Comparison of ENCODE assay signal across 14 cellular contexts in the genomic region with DNA sequence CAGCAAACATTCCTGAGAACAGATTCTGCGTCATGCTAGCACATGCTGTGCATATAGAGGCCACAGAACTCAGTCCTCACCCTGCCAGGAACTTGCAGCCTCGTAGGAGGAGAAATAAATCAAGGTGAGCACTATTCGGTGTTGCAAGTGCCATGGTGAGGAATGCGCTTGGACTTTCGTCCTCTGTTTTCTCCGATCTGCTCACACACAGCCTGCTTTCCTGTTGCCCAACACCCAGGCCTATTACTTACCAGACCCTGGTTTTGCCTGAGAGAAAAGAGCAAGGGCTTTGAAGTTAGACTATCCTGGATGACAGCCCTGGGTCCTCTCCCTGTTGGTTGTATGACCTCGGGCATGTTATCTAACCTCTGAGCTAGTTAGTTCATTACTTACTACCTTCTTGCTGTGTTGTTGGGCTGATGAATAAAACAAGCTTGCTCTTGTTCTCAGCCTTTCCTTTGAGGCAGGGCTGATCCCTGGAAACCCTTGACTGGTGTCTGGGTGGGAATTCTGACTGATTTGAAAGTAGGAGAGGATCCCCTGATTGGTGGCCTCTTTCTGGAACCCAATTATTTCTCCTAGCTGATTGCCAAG. TPM values are rescaled to one million over a fixed set of nuclear protein-coding genes. Genes with fewer than 3 reads are reported as not detected.
DNase-seq lines count a peak whose midpoint lies in the region; ATAC-seq and TF ChIP-seq lines count a peak whose summit lies in the region.
"Had no signal": no experiment of that assay in that cellular context is flagged by ENCODE, and none has a peak within 500 bp of the region (broad histone marks: within the 10 kb centered on the region; RNA-seq: fewer than 3 reads in every experiment).

No MANE protein-coding gene starts in this region.

- peak overlapping the region in 4 of 5 donors; percentile 50 to 88 (median 76) for H3K27ac ChIP-seq in adrenal gland
- H3K27ac ChIP-seq in heart left ventricle: no peak overlapping the region
- H3K27ac ChIP-seq: ovary had no signal

- H3K27me3 ChIP-seq in adrenal gland (no peaks in the 10 kb centered on the region), heart left ventricle (no peaks in the 10 kb centered on the region)
- H3K27me3 ChIP-seq: ovary had no signal

- peak overlapping the region; percentile 73 for H3K4me3 Mint-ChIP-seq in neural crest cell
- H3K4me3 Mint-ChIP-seq in activated T-helper 17 cell treated with anti-CD3 and anti-CD28 coated beads, Interleukin-2, amount 50 U/mL, for 72 hours: no peak overlapping the region

- no peaks in the 10 kb centered on the region for H3K9me3 ChIP-seq in adrenal gland (replicated peaks in 1 of 3)
- no peaks in the 10 kb centered on the region for H3K9me3 ChIP-seq in heart left ventricle
- H3K9me3 ChIP-seq: ovary had no signal

- no peaks in the 10 kb centered on the region for H3K36me3 Mint-ChIP-seq in neural crest cell (ENCODE audit: low read depth)
- H3K36me3 Mint-ChIP-seq in activated T-helper 17 cell treated with anti-CD3 and anti-CD28 coated beads, Interleukin-2, amount 50 U/mL, for 72 hours (ENCODE audit: low read depth): no peaks in the 10 kb centered on the region

- peak; percentile 32 to 85 (median 77) for DNase-seq in adrenal gland
- peak; percentile 94 for DNase-seq in islet precursor cell
- DNase-seq in neural crest cell (ENCODE audit: low read depth, low spot score): no peak
- DNase-seq in ureter (ENCODE audit: low spot score): peak; percentile 67
- DNase-seq in heart left ventricle: no peak
- DNase-seq: activated gamma-delta T cell treated with Interleukin-2 at 50 U/mL for 16 hours; AML-193; ovary; stimulated activated CD4-positive, alpha-beta T cell treated with anti-CD3 and anti-CD28 coated beads, Interleukin-12 subunit alpha, Interleukin-12 subunit beta, amount 100 ng/mL, for 4 hours; stimulated activated naive CD4-positive, alpha-beta T cell treated with Interleukin-2 at 50 U/mL for 16 hours had no signal

- TF ChIP-seq POLR2A in adrenal gland (IDR thresholded peaks at IDR 0.05) (no peak), heart left ventricle (IDR thresholded peaks at IDR 0.05) (no peak)

- H3K36me3 ChIP-seq in adrenal gland (replicated peaks in 1 of 2): peaks cover 0 to 2% of the 10 kb centered on the region in 2 donors
- peaks cover 0 to 6% (median 0%) of the 10 kb centered on the region in 9 donors for H3K36me3 ChIP-seq in heart left ventricle
- H3K36me3 ChIP-seq: ovary had no signal

- H3K27me3 Mint-ChIP-seq in neural crest cell (ENCODE audit: low read depth): no peaks in the 10 kb centered on the region
- H3K27me3 Mint-ChIP-seq in activated T-helper 17 cell treated with anti-CD3 and anti-CD28 coated beads, Interleukin-2, amount 50 U/mL, for 72 hours: no peaks in the 10 kb centered on the region

- no peaks in the 10 kb centered on the region for H3K9me3 Mint-ChIP-seq in neural crest cell
- no peaks in the 10 kb centered on the region for H3K9me3 Mint-ChIP-seq in activated T-helper 17 cell treated with anti-CD3 and anti-CD28 coated beads, Interleukin-2, amount 50 U/mL, for 72 hours

- ATAC-seq in heart left ventricle (no peak), HG03095 (IDR thresholded peaks at IDR 0.05; ENCODE audit: unreplicated experiment) (no peak)
- no peak for ATAC-seq in activated T-helper 17 cell treated with anti-CD3 and anti-CD28 coated beads, Interleukin-2, amount 50 U/mL, for 72 hours (replicated peaks)

- intact Hi-C loops in adrenal gland (cut with DNase I): no loop called here
- intact Hi-C loops in heart left ventricle (cut with DNase I): loop anchor here in 2 of 10 donors (5.0 to 10.0 kb wide), 2 partner anchors 46 to 48 kb away; a partner anchor contains a TSS

- WGBS in adrenal gland, 4 donors: 38 to 62% (median 49%) methylated on average over 7 of the region's 7 CpGs
- WGBS in heart left ventricle, 4 donors: 79 to 85% (median 84%) methylated on average over 7 of the region's 7 CpGs

- peaks cover 31 to 47% of the 10 kb centered on the region in 2 donors for H3K4me1 ChIP-seq in adrenal gland (replicated peaks in 1 of 2)
- peaks cover 0 to 38% (median 26%) of the 10 kb centered on the region in 12 donors for H3K4me1 ChIP-seq in heart left ventricle

- peaks cover 38% of the 10 kb centered on the region for H3K4me1 Mint-ChIP-seq in neural crest cell
- H3K4me1 Mint-ChIP-seq in activated T-helper 17 cell treated with anti-CD3 and anti-CD28 coated beads, Interleukin-2, amount 50 U/mL, for 72 hours: peaks cover 8% of the 10 kb centered on the region

- no peak for TF ChIP-seq CTCF in adrenal gland (IDR thresholded peaks at IDR 0.05)
- no peak for TF ChIP-seq CTCF in neural crest cell (conservative IDR thresholded peaks at IDR 0.05)
- no peak for TF ChIP-seq CTCF in heart left ventricle (IDR thresholded peaks at IDR 0.05)

- H3K27ac Mint-ChIP-seq in neural crest cell (ENCODE audit: unreplicated experiment): no peak overlapping the region
- no peak overlapping the region for H3K27ac Mint-ChIP-seq in activated T-helper 17 cell treated with anti-CD3 and anti-CD28 coated beads, Interleukin-2, amount 50 U/mL, for 72 hours

- H3K4me3 ChIP-seq in adrenal gland: peak overlapping the region in 1 of 4 donors; percentile 79
- no peak overlapping the region for H3K4me3 ChIP-seq in heart left ventricle
- H3K4me3 ChIP-seq: ovary had no signal

RNA-seq across cellular contexts. Expression of a gene that starts 2.9 kb away (rescaled TPM):
- total RNA-seq in adrenal gland (100 to 1,000 TPM in 7 of 8 donors, 10 to 100 TPM in 1; 92.1 to 434 (median 196) TPM), neural crest cell (31.5 and 34.5 TPM in 2 replicates), ureter (172 TPM), heart left ventricle (10 to 100 TPM in 8 of 9 donors, 1 to 10 TPM in 1; 7.3 to 31.6 (median 17.4) TPM)
- polyA plus RNA-seq in adrenal gland (100 to 1,000 TPM in 2 of 3 donors, 10 to 100 TPM in 1; 92.5 to 306 (median 253) TPM), heart left ventricle (10 to 100 TPM in 1 of 2 donors, 1 to 10 TPM in 1; 6.5 to 20.0 TPM)
- 10 to 100 TPM; 12.4 to 13.6 TPM for total RNA-seq in activated T-helper 17 cell treated with anti-CD3 and anti-CD28 coated beads, Interleukin-2, amount 50 U/mL, for 72 hours

RNA-seq across cellular contexts. Expression of a gene that starts 31.6 kb away (rescaled TPM):
- total RNA-seq in adrenal gland (100 to 1,000 TPM in 6 of 8 donors, 10 to 100 TPM in 2; 88.6 to 337 (median 110) TPM), neural crest cell (92.3 and 92.7 TPM in 2 replicates), ureter (73.5 TPM), heart left ventricle (10 to 100 TPM; 19.6 to 50.9 (median 28.6) TPM)
- polyA plus RNA-seq in adrenal gland (100 to 1,000 TPM in 1 of 3 donors, 10 to 100 TPM in 2; 38.0 to 305 (median 49.3) TPM), heart left ventricle (100 to 1,000 TPM in 1 of 2 donors, 10 to 100 TPM in 1; 13.7 to 150 TPM)
- total RNA-seq in activated T-helper 17 cell treated with anti-CD3 and anti-CD28 coated beads, Interleukin-2, amount 50 U/mL, for 72 hours: 100 to 1,000 TPM in 1 of 2 donors, 10 to 100 TPM in 1; 37.1 to 101 TPM

RNA-seq across cellular contexts. Expression of a gene that starts 39.8 kb away (rescaled TPM):
- total RNA-seq in adrenal gland (10 to 100 TPM in 2 of 8 donors, 1 to 10 TPM in 6; 2.6 to 26.6 (median 6.3) TPM), neural crest cell (0.19 and 0.27 TPM in 2 replicates), ureter (not detected), heart left ventricle (under 1 TPM in 2 of 9 donors, not detected in 7; 0.15 to 0.27 TPM)
- polyA plus RNA-seq in adrenal gland (10 to 100 TPM in 2 of 3 donors, 1 to 10 TPM in 1; 7.2 to 11.1 (median 10.9) TPM), heart left ventricle (under 1 TPM in 1 of 2 donors, not detected in 1; 0.15 TPM)
- total RNA-seq in activated T-helper 17 cell treated with anti-CD3 and anti-CD28 coated beads, Interleukin-2, amount 50 U/mL, for 72 hours: not detected
- total RNA-seq: dermis microvascular lymphatic vessel endothelial cell, fibroblast of lung had no signal
- polyA plus RNA-seq: fibroblast of lung had no signal

RNA-seq across cellular contexts. Expression of a gene that starts 49.7 kb away (rescaled TPM):
- total RNA-seq in adrenal gland (10 to 100 TPM; 28.4 to 77.3 (median 51.8) TPM), neural crest cell (42.4 and 42.9 TPM in 2 replicates), ureter (33.2 TPM), heart left ventricle (10 to 100 TPM; 30.9 to 50.0 (median 42.8) TPM)
- polyA plus RNA-seq in adrenal gland (10 to 100 TPM; 31.6 to 69.0 (median 60.5) TPM), heart left ventricle (10 to 100 TPM; 36.2 to 43.7 TPM)
- total RNA-seq in activated T-helper 17 cell treated with anti-CD3 and anti-CD28 coated beads, Interleukin-2, amount 50 U/mL, for 72 hours: 10 to 100 TPM; 21.3 to 29.5 TPM

RNA-seq across cellular contexts. Expression of a gene that starts 55.9 kb away (rescaled TPM):
- 1 to 10 TPM in 2 of 8 donors, under 1 TPM in 6; 0.18 to 1.2 (median 0.50) TPM for total RNA-seq in adrenal gland
- 1 to 10 TPM in 1 of 3 donors, under 1 TPM in 2; 0.48 to 1.5 (median 0.84) TPM for polyA plus RNA-seq in adrenal gland
- 25.5 and 31.4 TPM in 2 replicates for total RNA-seq in neural crest cell
- total RNA-seq in ureter: 0.94 TPM
- 1 to 10 TPM in 1 of 9 donors, under 1 TPM in 2, not detected in 6; 0.70 to 3.4 (median 0.75) TPM for total RNA-seq in heart left ventricle
- under 1 TPM; 0.22 to 0.72 TPM for polyA plus RNA-seq in heart left ventricle
- 10 to 100 TPM; 20.8 to 48.7 TPM for total RNA-seq in activated T-helper 17 cell treated with anti-CD3 and anti-CD28 coated beads, Interleukin-2, amount 50 U/mL, for 72 hours

Comparison
In these comparisons a context has a peak if more than half of its experiments do, and no peak if none do; other contexts are left out.
1. DNase-seq: peak in adrenal gland (7 of 7), islet precursor cell (single experiment) and ureter (single experiment); none in neural crest cell (single experiment) and heart left ventricle (0 of 5).
2. H3K27ac ChIP-seq: peak in adrenal gland (4 of 5); none in heart left ventricle (0 of 12).